In the genomic region with DNA sequence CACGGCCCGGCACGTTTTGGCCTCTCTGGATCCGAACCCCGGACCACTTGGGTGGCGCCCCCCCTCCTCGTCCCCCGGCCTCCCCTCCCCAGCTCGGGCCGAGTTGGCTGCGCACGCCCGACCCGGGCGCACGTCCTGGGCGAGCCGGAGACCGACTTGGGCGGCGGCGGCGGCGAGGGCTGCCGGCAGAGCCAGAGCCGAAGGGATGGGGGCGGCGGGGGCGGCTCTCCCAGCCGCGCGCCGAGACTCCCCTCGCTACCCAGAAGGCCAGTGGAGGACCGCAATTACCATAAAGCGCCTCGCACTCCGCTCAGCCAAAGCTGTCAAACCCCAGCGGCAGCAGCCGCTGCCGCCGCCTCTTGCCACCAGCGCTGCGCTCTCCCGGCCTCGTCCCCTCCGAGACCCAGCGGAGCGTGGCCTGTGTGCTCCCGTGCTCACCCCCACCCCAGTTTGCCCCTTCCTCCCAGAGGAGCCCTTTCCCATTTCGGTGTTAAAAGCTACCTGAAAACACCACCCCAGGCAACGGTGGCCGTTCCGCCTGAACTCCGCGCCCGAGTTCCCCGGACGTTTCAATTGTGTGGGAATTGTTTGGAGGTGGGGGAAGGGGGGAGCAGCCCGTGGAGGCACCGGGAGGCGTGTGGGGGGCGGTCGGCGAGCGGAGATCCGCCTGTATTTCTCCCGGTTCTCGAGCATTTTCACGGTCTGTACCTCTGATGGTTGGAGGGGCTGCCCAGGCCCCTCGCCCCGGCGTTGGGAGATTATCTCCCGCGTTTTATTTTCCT, we compare ENCODE assay signal across 1 cellular context.
A peak's percentile ranks its signal among the peaks of the same experiment; 100 is the strongest.
TF ChIP-seq lines count a peak whose summit lies in the region.

No MANE protein-coding gene starts in this region.

TF ChIP-seq in K562, 482 proteins besides CTCF, POLR2A, EP300 and RAD21 (continued from another document and continues in another):
- TF ChIP-seq, protein P1, sequence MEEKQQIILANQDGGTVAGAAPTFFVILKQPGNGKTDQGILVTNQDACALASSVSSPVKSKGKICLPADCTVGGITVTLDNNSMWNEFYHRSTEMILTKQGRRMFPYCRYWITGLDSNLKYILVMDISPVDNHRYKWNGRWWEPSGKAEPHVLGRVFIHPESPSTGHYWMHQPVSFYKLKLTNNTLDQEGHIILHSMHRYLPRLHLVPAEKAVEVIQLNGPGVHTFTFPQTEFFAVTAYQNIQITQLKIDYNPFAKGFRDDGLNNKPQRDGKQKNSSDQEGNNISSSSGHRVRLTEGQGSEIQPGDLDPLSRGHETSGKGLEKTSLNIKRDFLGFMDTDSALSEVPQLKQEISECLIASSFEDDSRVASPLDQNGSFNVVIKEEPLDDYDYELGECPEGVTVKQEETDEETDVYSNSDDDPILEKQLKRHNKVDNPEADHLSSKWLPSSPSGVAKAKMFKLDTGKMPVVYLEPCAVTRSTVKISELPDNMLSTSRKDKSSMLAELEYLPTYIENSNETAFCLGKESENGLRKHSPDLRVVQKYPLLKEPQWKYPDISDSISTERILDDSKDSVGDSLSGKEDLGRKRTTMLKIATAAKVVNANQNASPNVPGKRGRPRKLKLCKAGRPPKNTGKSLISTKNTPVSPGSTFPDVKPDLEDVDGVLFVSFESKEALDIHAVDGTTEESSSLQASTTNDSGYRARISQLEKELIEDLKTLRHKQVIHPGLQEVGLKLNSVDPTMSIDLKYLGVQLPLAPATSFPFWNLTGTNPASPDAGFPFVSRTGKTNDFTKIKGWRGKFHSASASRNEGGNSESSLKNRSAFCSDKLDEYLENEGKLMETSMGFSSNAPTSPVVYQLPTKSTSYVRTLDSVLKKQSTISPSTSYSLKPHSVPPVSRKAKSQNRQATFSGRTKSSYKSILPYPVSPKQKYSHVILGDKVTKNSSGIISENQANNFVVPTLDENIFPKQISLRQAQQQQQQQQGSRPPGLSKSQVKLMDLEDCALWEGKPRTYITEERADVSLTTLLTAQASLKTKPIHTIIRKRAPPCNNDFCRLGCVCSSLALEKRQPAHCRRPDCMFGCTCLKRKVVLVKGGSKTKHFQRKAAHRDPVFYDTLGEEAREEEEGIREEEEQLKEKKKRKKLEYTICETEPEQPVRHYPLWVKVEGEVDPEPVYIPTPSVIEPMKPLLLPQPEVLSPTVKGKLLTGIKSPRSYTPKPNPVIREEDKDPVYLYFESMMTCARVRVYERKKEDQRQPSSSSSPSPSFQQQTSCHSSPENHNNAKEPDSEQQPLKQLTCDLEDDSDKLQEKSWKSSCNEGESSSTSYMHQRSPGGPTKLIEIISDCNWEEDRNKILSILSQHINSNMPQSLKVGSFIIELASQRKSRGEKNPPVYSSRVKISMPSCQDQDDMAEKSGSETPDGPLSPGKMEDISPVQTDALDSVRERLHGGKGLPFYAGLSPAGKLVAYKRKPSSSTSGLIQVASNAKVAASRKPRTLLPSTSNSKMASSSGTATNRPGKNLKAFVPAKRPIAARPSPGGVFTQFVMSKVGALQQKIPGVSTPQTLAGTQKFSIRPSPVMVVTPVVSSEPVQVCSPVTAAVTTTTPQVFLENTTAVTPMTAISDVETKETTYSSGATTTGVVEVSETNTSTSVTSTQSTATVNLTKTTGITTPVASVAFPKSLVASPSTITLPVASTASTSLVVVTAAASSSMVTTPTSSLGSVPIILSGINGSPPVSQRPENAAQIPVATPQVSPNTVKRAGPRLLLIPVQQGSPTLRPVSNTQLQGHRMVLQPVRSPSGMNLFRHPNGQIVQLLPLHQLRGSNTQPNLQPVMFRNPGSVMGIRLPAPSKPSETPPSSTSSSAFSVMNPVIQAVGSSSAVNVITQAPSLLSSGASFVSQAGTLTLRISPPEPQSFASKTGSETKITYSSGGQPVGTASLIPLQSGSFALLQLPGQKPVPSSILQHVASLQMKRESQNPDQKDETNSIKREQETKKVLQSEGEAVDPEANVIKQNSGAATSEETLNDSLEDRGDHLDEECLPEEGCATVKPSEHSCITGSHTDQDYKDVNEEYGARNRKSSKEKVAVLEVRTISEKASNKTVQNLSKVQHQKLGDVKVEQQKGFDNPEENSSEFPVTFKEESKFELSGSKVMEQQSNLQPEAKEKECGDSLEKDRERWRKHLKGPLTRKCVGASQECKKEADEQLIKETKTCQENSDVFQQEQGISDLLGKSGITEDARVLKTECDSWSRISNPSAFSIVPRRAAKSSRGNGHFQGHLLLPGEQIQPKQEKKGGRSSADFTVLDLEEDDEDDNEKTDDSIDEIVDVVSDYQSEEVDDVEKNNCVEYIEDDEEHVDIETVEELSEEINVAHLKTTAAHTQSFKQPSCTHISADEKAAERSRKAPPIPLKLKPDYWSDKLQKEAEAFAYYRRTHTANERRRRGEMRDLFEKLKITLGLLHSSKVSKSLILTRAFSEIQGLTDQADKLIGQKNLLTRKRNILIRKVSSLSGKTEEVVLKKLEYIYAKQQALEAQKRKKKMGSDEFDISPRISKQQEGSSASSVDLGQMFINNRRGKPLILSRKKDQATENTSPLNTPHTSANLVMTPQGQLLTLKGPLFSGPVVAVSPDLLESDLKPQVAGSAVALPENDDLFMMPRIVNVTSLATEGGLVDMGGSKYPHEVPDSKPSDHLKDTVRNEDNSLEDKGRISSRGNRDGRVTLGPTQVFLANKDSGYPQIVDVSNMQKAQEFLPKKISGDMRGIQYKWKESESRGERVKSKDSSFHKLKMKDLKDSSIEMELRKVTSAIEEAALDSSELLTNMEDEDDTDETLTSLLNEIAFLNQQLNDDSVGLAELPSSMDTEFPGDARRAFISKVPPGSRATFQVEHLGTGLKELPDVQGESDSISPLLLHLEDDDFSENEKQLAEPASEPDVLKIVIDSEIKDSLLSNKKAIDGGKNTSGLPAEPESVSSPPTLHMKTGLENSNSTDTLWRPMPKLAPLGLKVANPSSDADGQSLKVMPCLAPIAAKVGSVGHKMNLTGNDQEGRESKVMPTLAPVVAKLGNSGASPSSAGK (IDR thresholded peaks at IDR 0.05) = 0 out of 2 replicates have a peak, but pooled peaks have one; percentile 11
- TF ChIP-seq ZBTB1 (CRISPR knock-in tag; IDR thresholded peaks at IDR 0.05; ENCODE audit: borderline replicate concordance, low read depth) = peak; percentile 61; the same call in 1 of the 2 replicates
- TF ChIP-seq, protein P2, sequence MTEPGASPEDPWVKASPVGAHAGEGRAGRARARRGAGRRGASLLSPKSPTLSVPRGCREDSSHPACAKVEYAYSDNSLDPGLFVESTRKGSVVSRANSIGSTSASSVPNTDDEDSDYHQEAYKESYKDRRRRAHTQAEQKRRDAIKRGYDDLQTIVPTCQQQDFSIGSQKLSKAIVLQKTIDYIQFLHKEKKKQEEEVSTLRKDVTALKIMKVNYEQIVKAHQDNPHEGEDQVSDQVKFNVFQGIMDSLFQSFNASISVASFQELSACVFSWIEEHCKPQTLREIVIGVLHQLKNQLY (CRISPR knock-in tag; conservative IDR thresholded peaks at IDR 0.05) = no peak
- TF ChIP-seq ZNF79 (CRISPR knock-in tag; IDR thresholded peaks at IDR 0.05; ENCODE audit: low read depth) = no peak
- TF ChIP-seq, protein P3, sequence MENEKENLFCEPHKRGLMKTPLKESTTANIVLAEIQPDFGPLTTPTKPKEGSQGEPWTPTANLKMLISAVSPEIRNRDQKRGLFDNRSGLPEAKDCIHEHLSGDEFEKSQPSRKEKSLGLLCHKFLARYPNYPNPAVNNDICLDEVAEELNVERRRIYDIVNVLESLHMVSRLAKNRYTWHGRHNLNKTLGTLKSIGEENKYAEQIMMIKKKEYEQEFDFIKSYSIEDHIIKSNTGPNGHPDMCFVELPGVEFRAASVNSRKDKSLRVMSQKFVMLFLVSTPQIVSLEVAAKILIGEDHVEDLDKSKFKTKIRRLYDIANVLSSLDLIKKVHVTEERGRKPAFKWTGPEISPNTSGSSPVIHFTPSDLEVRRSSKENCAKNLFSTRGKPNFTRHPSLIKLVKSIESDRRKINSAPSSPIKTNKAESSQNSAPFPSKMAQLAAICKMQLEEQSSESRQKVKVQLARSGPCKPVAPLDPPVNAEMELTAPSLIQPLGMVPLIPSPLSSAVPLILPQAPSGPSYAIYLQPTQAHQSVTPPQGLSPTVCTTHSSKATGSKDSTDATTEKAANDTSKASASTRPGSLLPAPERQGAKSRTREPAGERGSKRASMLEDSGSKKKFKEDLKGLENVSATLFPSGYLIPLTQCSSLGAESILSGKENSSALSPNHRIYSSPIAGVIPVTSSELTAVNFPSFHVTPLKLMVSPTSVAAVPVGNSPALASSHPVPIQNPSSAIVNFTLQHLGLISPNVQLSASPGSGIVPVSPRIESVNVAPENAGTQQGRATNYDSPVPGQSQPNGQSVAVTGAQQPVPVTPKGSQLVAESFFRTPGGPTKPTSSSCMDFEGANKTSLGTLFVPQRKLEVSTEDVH (IDR thresholded peaks at IDR 0.05; ENCODE audit: low read depth, partially characterized antibody) = no peak
- no peak for TF ChIP-seq ZNF717 (CRISPR knock-in tag; IDR thresholded peaks at IDR 0.05)
- TF ChIP-seq ZNF184 (CRISPR knock-in tag; IDR thresholded peaks at IDR 0.05) = no peak
- no peak for TF ChIP-seq NCOA4 (IDR thresholded peaks at IDR 0.05; ENCODE audit: partially characterized antibody)
- no peak for TF ChIP-seq C11orf30 (IDR thresholded peaks at IDR 0.05; ENCODE audit: low read depth)
- TF ChIP-seq, protein P4, sequence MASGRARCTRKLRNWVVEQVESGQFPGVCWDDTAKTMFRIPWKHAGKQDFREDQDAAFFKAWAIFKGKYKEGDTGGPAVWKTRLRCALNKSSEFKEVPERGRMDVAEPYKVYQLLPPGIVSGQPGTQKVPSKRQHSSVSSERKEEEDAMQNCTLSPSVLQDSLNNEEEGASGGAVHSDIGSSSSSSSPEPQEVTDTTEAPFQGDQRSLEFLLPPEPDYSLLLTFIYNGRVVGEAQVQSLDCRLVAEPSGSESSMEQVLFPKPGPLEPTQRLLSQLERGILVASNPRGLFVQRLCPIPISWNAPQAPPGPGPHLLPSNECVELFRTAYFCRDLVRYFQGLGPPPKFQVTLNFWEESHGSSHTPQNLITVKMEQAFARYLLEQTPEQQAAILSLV (tag; IDR thresholded peaks at IDR 0.05) = no peak
- TF ChIP-seq, protein P5, sequence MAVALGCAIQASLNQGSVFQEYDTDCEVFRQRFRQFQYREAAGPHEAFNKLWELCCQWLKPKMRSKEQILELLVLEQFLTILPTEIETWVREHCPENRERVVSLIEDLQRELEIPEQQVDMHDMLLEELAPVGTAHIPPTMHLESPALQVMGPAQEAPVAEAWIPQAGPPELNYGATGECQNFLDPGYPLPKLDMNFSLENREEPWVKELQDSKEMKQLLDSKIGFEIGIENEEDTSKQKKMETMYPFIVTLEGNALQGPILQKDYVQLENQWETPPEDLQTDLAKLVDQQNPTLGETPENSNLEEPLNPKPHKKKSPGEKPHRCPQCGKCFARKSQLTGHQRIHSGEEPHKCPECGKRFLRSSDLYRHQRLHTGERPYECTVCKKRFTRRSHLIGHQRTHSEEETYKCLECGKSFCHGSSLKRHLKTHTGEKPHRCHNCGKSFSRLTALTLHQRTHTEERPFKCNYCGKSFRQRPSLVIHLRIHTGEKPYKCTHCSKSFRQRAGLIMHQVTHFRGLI (CRISPR knock-in tag; IDR thresholded peaks at IDR 0.05) = no peak
- TF ChIP-seq TAF15 (IDR thresholded peaks at IDR 0.05; ENCODE audit: low read depth, low read length) = no peak
- TF ChIP-seq BRCA1 (IDR thresholded peaks at IDR 0.05) = no peak
- no peak for TF ChIP-seq BRCA1 (CRISPR knock-in tag; IDR thresholded peaks at IDR 0.05)
- TF ChIP-seq KLF10 (CRISPR knock-in tag; IDR thresholded peaks at IDR 0.05) = no peak
- peak; percentile 10 for TF ChIP-seq PCBP1 (IDR thresholded peaks at IDR 0.05; ENCODE audit: low read depth, low read length, poor library complexity, severe bottlenecking)
- TF ChIP-seq BHLHE40 (IDR thresholded peaks at IDR 0.05; ENCODE audit: low read length) = no peak
- peak; percentile 14; the same call in 1 of the 2 replicates for TF ChIP-seq CTBP1 (IDR thresholded peaks at IDR 0.05; ENCODE audit: borderline replicate concordance)
- TF ChIP-seq RBM22 (IDR thresholded peaks at IDR 0.05; ENCODE audit: low read depth, low read length, poor library complexity, severe bottlenecking) = peak; percentile 93
- no peak for TF ChIP-seq ETV5 (CRISPR knock-in tag; IDR thresholded peaks at IDR 0.05; ENCODE audit: low read depth)
- no peak for TF ChIP-seq RFX7 (CRISPR knock-in tag; IDR thresholded peaks at IDR 0.05)
- TF ChIP-seq KDM5B (IDR thresholded peaks at IDR 0.05; ENCODE audit: insufficient replicate concordance, low read depth, low read length) = peak; percentile 74
- TF ChIP-seq, protein P6, sequence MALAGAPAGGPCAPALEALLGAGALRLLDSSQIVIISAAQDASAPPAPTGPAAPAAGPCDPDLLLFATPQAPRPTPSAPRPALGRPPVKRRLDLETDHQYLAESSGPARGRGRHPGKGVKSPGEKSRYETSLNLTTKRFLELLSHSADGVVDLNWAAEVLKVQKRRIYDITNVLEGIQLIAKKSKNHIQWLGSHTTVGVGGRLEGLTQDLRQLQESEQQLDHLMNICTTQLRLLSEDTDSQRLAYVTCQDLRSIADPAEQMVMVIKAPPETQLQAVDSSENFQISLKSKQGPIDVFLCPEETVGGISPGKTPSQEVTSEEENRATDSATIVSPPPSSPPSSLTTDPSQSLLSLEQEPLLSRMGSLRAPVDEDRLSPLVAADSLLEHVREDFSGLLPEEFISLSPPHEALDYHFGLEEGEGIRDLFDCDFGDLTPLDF (CRISPR knock-in tag; IDR thresholded peaks at IDR 0.05) = no peak
- no peak for TF ChIP-seq MYBL2 (IDR thresholded peaks at IDR 0.05; ENCODE audit: low read depth)
- TF ChIP-seq MYBL2 (CRISPR knock-in tag; IDR thresholded peaks at IDR 0.05; ENCODE audit: borderline replicate concordance) = no peak
- TF ChIP-seq SMAD3 (CRISPR knock-in tag; conservative IDR thresholded peaks at IDR 0.05) = no peak
- TF ChIP-seq PTBP1 (IDR thresholded peaks at IDR 0.05; ENCODE audit: low read depth, low read length) = no peak
- TF ChIP-seq ZKSCAN8 (CRISPR knock-in tag; IDR thresholded peaks at IDR 0.05) = 0 out of 2 replicates have a peak, but pooled peaks have one; percentile 65
- TF ChIP-seq TEAD4 (IDR thresholded peaks at IDR 0.05; ENCODE audit: low read length) = no peak
- no peak for TF ChIP-seq TEAD4 (CRISPR knock-in tag; IDR thresholded peaks at IDR 0.05; ENCODE audit: borderline replicate concordance)
- no peak for TF ChIP-seq ZNF766 (CRISPR knock-in tag; conservative IDR thresholded peaks at IDR 0.05)
- no peak for TF ChIP-seq ZKSCAN3 (CRISPR knock-in tag; IDR thresholded peaks at IDR 0.05)
- no peak for TF ChIP-seq NFXL1 (CRISPR knock-in tag; IDR thresholded peaks at IDR 0.05)
- no peak for TF ChIP-seq MTA2 (IDR thresholded peaks at IDR 0.05; ENCODE audit: low read depth)
- TF ChIP-seq TCF3 (CRISPR knock-in tag; IDR thresholded peaks at IDR 0.05) = no peak
- TF ChIP-seq SMARCA4 (IDR thresholded peaks at IDR 0.05) = no peak
- no peak for TF ChIP-seq NFE2L1 (tag; IDR thresholded peaks at IDR 0.05; ENCODE audit: borderline replicate concordance, low read depth)
